Comparison of ENCODE assay signal across 19 cellular contexts in the genomic region with DNA sequence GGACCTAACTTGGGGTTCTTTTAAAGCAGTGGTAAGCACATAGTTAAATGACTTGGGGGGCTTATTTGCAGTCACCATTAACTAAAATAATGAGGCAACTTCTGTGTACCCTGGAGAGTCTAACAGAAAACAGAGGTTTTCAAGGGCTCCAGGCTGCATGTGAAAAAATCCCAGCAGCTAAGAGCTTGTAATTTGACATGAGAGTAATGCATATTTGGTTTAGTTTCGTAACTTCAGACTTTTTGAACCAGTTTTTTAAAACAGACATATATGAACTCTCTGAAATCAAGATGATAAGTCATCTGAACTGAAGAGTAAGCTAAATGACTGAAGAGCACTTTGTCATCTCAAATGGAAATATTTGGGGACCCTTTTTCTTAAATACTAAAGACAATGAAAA.
"Had no signal": no experiment of that assay in that cellular context is flagged by ENCODE, and none has a peak within 500 bp of the region (broad histone marks: within the 10 kb centered on the region; RNA-seq: fewer than 3 reads in every experiment).

No MANE protein-coding gene starts in this region.

- H3K4me3 ChIP-seq: adrenal gland, mucosa of descending colon, tibial artery, vagina had no signal

- H3K36me3 ChIP-seq: adrenal gland, tibial artery, vagina had no signal

- DNase-seq: activated CD4-positive, alpha-beta memory T cell treated with anti-CD3 and anti-CD28 coated beads, Interleukin-2, amount 10 ng/mL, durations not matched to agents 7 days and 5 days; activated CD4-positive, alpha-beta T cell treated with anti-CD3 and anti-CD28 coated beads for 1 hour; activated effector memory CD4-positive, alpha-beta T cell treated with Interleukin-2 at 50 U/mL for 16 hours; activated naive CD4-positive, alpha-beta T cell treated with anti-CD3 and anti-CD28 coated beads, Interleukin-2, amount 50 U/mL, for 16 hours; activated T-cell treated with anti-CD3 and anti-CD28 coated beads, Interleukin-2, amount 50 U/mL, for 24 hours; adrenal gland; central memory CD4-positive, alpha-beta T cell; cortex of kidney; effector memory CD8-positive, alpha-beta T cell; islet precursor cell; mucosa of descending colon; naive thymus-derived CD4-positive, alpha-beta T cell; stimulated activated CD4-positive, alpha-beta T cell treated with anti-CD3 and anti-CD28 coated beads, Interleukin-2, amount 100 ng/mL, for 48 hours; stimulated activated naive B cell treated with anti-CD40 and anti-IgM and Interleukin-4, amounts not matched to agents 10 μg/mL and 1 μg/mL and 100 μg/mL, for 72 hours; T-cell; T-helper 9 cell; tibial artery had no signal

- H3K9ac ChIP-seq: parathyroid adenoma had no signal

- ATAC-seq: effector memory CD8-positive, alpha-beta T cell; mucosa of descending colon; naive thymus-derived CD4-positive, alpha-beta T cell; stimulated activated naive B cell treated with anti-CD40 and anti-IgM and Interleukin-4, amounts not matched to agents 10 μg/mL and 1 μg/mL and 100 μg/mL, for 72 hours; T-cell had no signal

- H3K27ac Mint-ChIP-seq: activated CD4-positive, alpha-beta memory T cell treated with anti-CD3 and anti-CD28 coated beads, Interleukin-2, amount 10 ng/mL, durations not matched to agents 7 days and 5 days; activated T-cell treated with anti-CD3 and anti-CD28 coated beads, Interleukin-2, amount 50 U/mL, for 24 hours; effector memory CD8-positive, alpha-beta T cell; naive thymus-derived CD4-positive, alpha-beta T cell; stimulated activated naive B cell treated with anti-CD40 and anti-IgM and Interleukin-4, amounts not matched to agents 10 μg/mL and 1 μg/mL and 100 μg/mL, for 72 hours; T-cell had no signal

- H3K9me3 ChIP-seq: adrenal gland, mucosa of descending colon, tibial artery, vagina had no signal

- H2AFZ ChIP-seq: parathyroid adenoma had no signal

- H3K36me3 Mint-ChIP-seq: naive thymus-derived CD4-positive, alpha-beta T cell; stimulated activated naive B cell treated with anti-CD40 and anti-IgM and Interleukin-4, amounts not matched to agents 10 μg/mL and 1 μg/mL and 100 μg/mL, for 72 hours; T-cell had no signal

- H3K4me3 Mint-ChIP-seq: activated CD4-positive, alpha-beta memory T cell treated with anti-CD3 and anti-CD28 coated beads, Interleukin-2, amount 10 ng/mL, durations not matched to agents 7 days and 5 days; activated T-cell treated with anti-CD3 and anti-CD28 coated beads, Interleukin-2, amount 50 U/mL, for 24 hours; effector memory CD8-positive, alpha-beta T cell; naive thymus-derived CD4-positive, alpha-beta T cell; stimulated activated naive B cell treated with anti-CD40 and anti-IgM and Interleukin-4, amounts not matched to agents 10 μg/mL and 1 μg/mL and 100 μg/mL, for 72 hours; T-cell had no signal

- H3K27me3 ChIP-seq: adrenal gland, tibial artery, vagina had no signal

- H3K9me3 Mint-ChIP-seq: activated CD4-positive, alpha-beta memory T cell treated with anti-CD3 and anti-CD28 coated beads, Interleukin-2, amount 10 ng/mL, durations not matched to agents 7 days and 5 days; activated T-cell treated with anti-CD3 and anti-CD28 coated beads, Interleukin-2, amount 50 U/mL, for 24 hours; effector memory CD8-positive, alpha-beta T cell; naive thymus-derived CD4-positive, alpha-beta T cell; stimulated activated naive B cell treated with anti-CD40 and anti-IgM and Interleukin-4, amounts not matched to agents 10 μg/mL and 1 μg/mL and 100 μg/mL, for 72 hours; T-cell had no signal

- H3K4me1 Mint-ChIP-seq: activated CD4-positive, alpha-beta memory T cell treated with anti-CD3 and anti-CD28 coated beads, Interleukin-2, amount 10 ng/mL, durations not matched to agents 7 days and 5 days; stimulated activated naive B cell treated with anti-CD40 and anti-IgM and Interleukin-4, amounts not matched to agents 10 μg/mL and 1 μg/mL and 100 μg/mL, for 72 hours; T-cell had no signal

- H3K4me1 ChIP-seq: parathyroid adenoma, tibial artery, vagina had no signal

- H3K79me2 ChIP-seq: parathyroid adenoma had no signal

- H3K27ac ChIP-seq: adrenal gland, parathyroid adenoma, tibial artery, vagina had no signal
